ENCODE assay signal across 24 cellular contexts in the genomic region with DNA sequence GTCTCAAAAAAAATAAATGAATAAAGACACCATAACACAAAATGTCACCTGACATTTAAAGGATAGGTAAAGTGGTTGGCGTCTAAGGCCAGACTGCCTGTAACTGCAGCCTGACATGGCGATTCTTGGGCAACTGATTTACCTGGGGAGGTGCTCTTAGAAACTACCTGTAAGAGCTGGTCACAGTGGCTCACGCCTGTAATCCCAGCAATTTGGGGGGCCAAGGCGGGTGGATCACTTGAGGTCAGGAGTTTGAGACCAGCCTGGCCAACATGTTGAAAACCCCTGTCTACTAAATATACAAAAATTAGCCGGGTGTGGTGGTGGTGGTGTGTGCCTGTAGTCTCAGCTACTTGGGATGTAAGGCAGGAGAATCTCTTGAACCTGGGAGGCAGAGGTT. TPM values are rescaled to one million over a fixed set of nuclear protein-coding genes. Genes with fewer than 3 reads are reported as not detected.
DNase-seq lines count a peak whose midpoint lies in the region; ATAC-seq, FAIRE-seq and TF ChIP-seq lines count a peak whose summit lies in the region.
"Had no signal": no experiment of that assay in that cellular context is flagged by ENCODE, and none has a peak within 500 bp of the region (broad histone marks: within the 10 kb centered on the region; RNA-seq: fewer than 3 reads in every experiment).

No MANE protein-coding gene starts in this region.

- no peak for FAIRE-seq in HepG2 (lab: Jason Lieb, UNC)
- FAIRE-seq: GM12878, GM12892, GM18507 had no signal

- peak; percentile 28 for ATAC-seq in HepG2
- no peak for ATAC-seq in right lobe of liver
- no peak for ATAC-seq in upper lobe of right lung
- ATAC-seq: GM12878 had no signal

- no peak for TF ChIP-seq POLR2A in HepG2 (IDR thresholded peaks at IDR 0.05; ENCODE audit: insufficient read depth in 1 of 2, low read depth in 2 of 2, low read length in 2 of 2)
- no peak for TF ChIP-seq POLR2A in right lobe of liver (IDR thresholded peaks at IDR 0.05)

- DNase-seq in activated effector memory CD4-positive, alpha-beta T cell treated with anti-CD3 and anti-CD28 coated beads, Interleukin-2, amount 50 U/mL, for 16 hours, result peak; percentile 38
- DNase-seq in activated effector memory CD4-positive, alpha-beta T cell treated with Interleukin-2 at 50 U/mL for 16 hours, result no peak
- no peak for DNase-seq in HepG2 (ENCODE audit: low spot score)
- DNase-seq in right lobe of liver, result no peak
- peak; percentile 25 for DNase-seq in upper lobe of right lung
- DNase-seq in islet precursor cell, result no peak
- DNase-seq: ACHN; BE2C; C1 segment of cervical spinal cord; CD4-positive, alpha-beta memory T cell; CD4-positive, CD25-positive, alpha-beta regulatory T cell; CD8-positive, alpha-beta memory T cell; COR-L47; DMS 273 treated with DMSO at 0.1 percent for 48 hours; DMS153; DMS79; DND-41; EL; GDM1 had no signal

- TF ChIP-seq CTCF in HepG2 (CRISPR knock-in tag; IDR thresholded peaks at IDR 0.05) (no peak), right lobe of liver (IDR thresholded peaks at IDR 0.05) (no peak), upper lobe of right lung (IDR thresholded peaks at IDR 0.05) (no peak)

- CTCF ChIA-PET in HepG2 (lab: Yijun Ruan, JAX; ENCODE audit: low intra/inter-chr PET ratio, low total read pairs), result no interaction called here

- no peak overlapping the region for H3K9ac ChIP-seq in HepG2 (ENCODE audit: insufficient read depth, low read depth, low read length)
- H3K9ac ChIP-seq: BLaER1 had no signal

- peaks cover 3 to 17% of the 10 kb centered on the region in 2 experiments for H3K36me3 ChIP-seq in HepG2 (replicated peaks in 1 of 2; ENCODE audit: control insufficient read depth in 1 of 2, insufficient read depth in 2 of 2, low read length in 2 of 2)
- H3K36me3 ChIP-seq in right lobe of liver, result peaks cover 0 to 21% (median 12%) of the 10 kb centered on the region in 4 donors
- peaks cover 23% of the 10 kb centered on the region for H3K36me3 ChIP-seq in upper lobe of right lung

- TF ChIP-seq EP300 in HepG2 (IDR thresholded peaks at IDR 0.05; ENCODE audit: low read depth in 2 of 2, low read length in 2 of 2) (no peak), HepG2 (CRISPR knock-in tag; IDR thresholded peaks at IDR 0.05; ENCODE audit: borderline replicate concordance) (no peak)

- H3K4me2 ChIP-seq in HepG2 (ENCODE audit: low read depth, low read length), result no peak overlapping the region
- H3K4me2 ChIP-seq: BLaER1 had no signal

- 89% methylated on average over 5 of the region's 5 CpGs for WGBS in HepG2 (ENCODE audit: low lambda C conversion rate)
- WGBS in right lobe of liver (ENCODE audit: insufficient coverage, low coverage, low lambda C conversion rate, missing lambda C conversion rate), result 96% methylated on average over 4 of the region's 5 CpGs

- no peak overlapping the region for H2AFZ ChIP-seq in HepG2 (ENCODE audit: low read length)

- no peak for TF ChIP-seq RAD21 in HepG2 (CRISPR knock-in tag; IDR thresholded peaks at IDR 0.05)

- H3K4me3 ChIP-seq in HepG2 (replicated peaks in 1 of 3; ENCODE audit: insufficient read depth in 1 of 3, low read depth in 2 of 3, low read length in 3 of 3) (no peak overlapping the region), right lobe of liver (no peak overlapping the region), upper lobe of right lung (no peak overlapping the region)
- H3K4me3 ChIP-seq: BLaER1, GM12878 had no signal

- H3K27ac ChIP-seq in HepG2 (ENCODE audit: extremely low read length, insufficient read depth, low read length), result no peak overlapping the region
- H3K27ac ChIP-seq in right lobe of liver, result no peak overlapping the region
- no peak overlapping the region for H3K27ac ChIP-seq in upper lobe of right lung
- H3K27ac ChIP-seq: 22Rv1, BLaER1 had no signal

- in situ Hi-C loops in HepG2 (cut with HindIII; ENCODE audit: extremely low pct_ligation_motif_present, low pct_unique_long_range_greater_than_20kb), result no loop called here

- POLR2A ChIA-PET in HepG2 (lab: Yijun Ruan, JAX), result interaction anchor here (1.3 kb wide), 1 partner anchor 14 kb away, joined by 3 read pairs; no protein-coding TSS in a partner anchor

- intact Hi-C loops in HepG2 (cut with micrococcal nuclease; ENCODE audit: unreplicated experiment), result no loop called here
- intact Hi-C loops in right lobe of liver (cut with DNase I), result no loop called here
- intact Hi-C loops in upper lobe of right lung (cut with DNase I), result no loop called here

- no peaks in the 10 kb centered on the region for H3K79me2 ChIP-seq in HepG2 (ENCODE audit: insufficient read depth, low read length)

- H3K4me1 ChIP-seq in HepG2 (ENCODE audit: insufficient read depth, low read length) (peaks cover 9% of the 10 kb centered on the region), right lobe of liver (no peaks in the 10 kb centered on the region), upper lobe of right lung (no peaks in the 10 kb centered on the region)
- H3K4me1 ChIP-seq: BE2C, BLaER1 had no signal

- no peaks in the 10 kb centered on the region for H3K9me3 ChIP-seq in HepG2 (ENCODE audit: low read length)
- H3K9me3 ChIP-seq in right lobe of liver, result no peaks in the 10 kb centered on the region
- no peaks in the 10 kb centered on the region for H3K9me3 ChIP-seq in upper lobe of right lung
- H3K9me3 ChIP-seq: BE2C had no signal

- H3K27me3 ChIP-seq in HepG2 (ENCODE audit: control insufficient read depth in 1 of 2, insufficient read depth in 2 of 2, low read length in 2 of 2), result no peaks in the 10 kb centered on the region
- H3K27me3 ChIP-seq in right lobe of liver, result no peaks in the 10 kb centered on the region
- H3K27me3 ChIP-seq in upper lobe of right lung, result no peaks in the 10 kb centered on the region
- H3K27me3 ChIP-seq: BE2C, BLaER1 had no signal

- no peaks in the 10 kb centered on the region for H4K20me1 ChIP-seq in HepG2 (ENCODE audit: insufficient read depth, low read length)

- BruUV-seq in HepG2 (replicated peaks; lab: Mats Ljungman, UMichigan), result no TSS peak

RNA-seq across cellular contexts. Expression of a gene that starts 8.4 kb away (rescaled TPM):
- total RNA-seq in HepG2 (2016; rRNA removed; fragmentation: Illumina TruSeq; extraction: Trizol), result 1,551 and 2,121 TPM in 2 replicates
- total RNA-seq in HepG2 (2016; cell fraction: cytosol; rRNA removed; fragmentation: Illumina TruSeq; extraction: Trizol; ENCODE audit: low read depth), result 1,569 and 1,799 TPM in 2 replicates
- 1,519 and 2,147 TPM in 2 replicates for total RNA-seq in HepG2 (2016; cell fraction: insoluble cytoplasmic fraction; rRNA removed; fragmentation: Illumina TruSeq; extraction: Trizol)
- 3,064 and 3,242 TPM in 2 replicates for total RNA-seq in HepG2 (2016; cell fraction: membrane; rRNA removed; fragmentation: Illumina TruSeq; extraction: Trizol)
- total RNA-seq in HepG2 (2016; cell fraction: nucleus; rRNA removed; fragmentation: Illumina TruSeq; extraction: Trizol), result 617 and 644 TPM in 2 replicates
- polyA plus RNA-seq in HepG2 (2011; rRNA removed), result 1,589 and 1,719 TPM in 2 replicates
- polyA plus RNA-seq in HepG2 (2011; cell fraction: cytosol; rRNA removed), result 1,215 and 1,505 TPM in 2 replicates
- polyA plus RNA-seq in HepG2 (2011; cell fraction: nucleus; rRNA removed), result 260 and 378 TPM in 2 replicates
- polyA plus RNA-seq in HepG2 (2012), result 1,569 and 1,801 TPM in 2 replicates
- polyA plus RNA-seq in HepG2 (2016; cell fraction: cytosol; fragmentation: Illumina TruSeq; extraction: Trizol; ENCODE audit: low read depth), result 2,496 and 2,739 TPM in 2 replicates
- 2,631 and 2,728 TPM in 2 replicates for polyA plus RNA-seq in HepG2 (2016; cell fraction: insoluble cytoplasmic fraction; fragmentation: Illumina TruSeq; extraction: Trizol; ENCODE audit: low read depth)
- polyA plus RNA-seq in HepG2 (2016; cell fraction: membrane; fragmentation: Illumina TruSeq; extraction: Trizol; ENCODE audit: low read depth), result 3,716 and 3,916 TPM in 2 replicates
- polyA plus RNA-seq in HepG2 (2016; cell fraction: nucleus; fragmentation: Illumina TruSeq; extraction: Trizol; ENCODE audit: insufficient read depth, low read depth), result 1,083 and 1,121 TPM in 2 replicates
- polyA minus RNA-seq in HepG2 (2011; rRNA and poly(A)+ RNA removed; ENCODE audit: low replicate concordance), result 207 and 602 TPM in 2 replicates
- polyA minus RNA-seq in HepG2 (2011; cell fraction: cytosol; rRNA and poly(A)+ RNA removed), result 269 and 339 TPM in 2 replicates
- 197 and 255 TPM in 2 replicates for polyA minus RNA-seq in HepG2 (2011; cell fraction: nucleus; rRNA and poly(A)+ RNA removed)
- total RNA-seq in right lobe of liver, result 100 to 1,000 TPM; 393 to 887 (median 470) TPM
- total RNA-seq in upper lobe of right lung, result 811 TPM

RNA-seq across cellular contexts. Expression of a gene that starts 17.7 kb away (rescaled TPM):
- total RNA-seq in HepG2 (2016; rRNA removed; fragmentation: Illumina TruSeq; extraction: Trizol) (63.5 and 101 TPM in 2 replicates), right lobe of liver (10 to 100 TPM; 66.4 to 77.7 (median 68.6) TPM), upper lobe of right lung (98.7 TPM)
- total RNA-seq in HepG2 (2016; cell fraction: cytosol; rRNA removed; fragmentation: Illumina TruSeq; extraction: Trizol; ENCODE audit: low read depth), result 33.6 and 33.7 TPM in 2 replicates
- total RNA-seq in HepG2 (2016; cell fraction: insoluble cytoplasmic fraction; rRNA removed; fragmentation: Illumina TruSeq; extraction: Trizol), result 63.2 and 92.9 TPM in 2 replicates
- 52.7 and 53.2 TPM in 2 replicates for total RNA-seq in HepG2 (2016; cell fraction: membrane; rRNA removed; fragmentation: Illumina TruSeq; extraction: Trizol)
- total RNA-seq in HepG2 (2016; cell fraction: nucleus; rRNA removed; fragmentation: Illumina TruSeq; extraction: Trizol), result 39.5 and 46.8 TPM in 2 replicates
- 26.7 and 30.0 TPM in 2 replicates for polyA plus RNA-seq in HepG2 (2011; rRNA removed)
- polyA plus RNA-seq in HepG2 (2011; cell fraction: cytosol; rRNA removed), result 27.0 and 32.0 TPM in 2 replicates
- 16.5 and 17.7 TPM in 2 replicates for polyA plus RNA-seq in HepG2 (2011; cell fraction: nucleus; rRNA removed)
- 36.3 and 36.9 TPM in 2 replicates for polyA plus RNA-seq in HepG2 (2012)
- polyA plus RNA-seq in HepG2 (2016; cell fraction: cytosol; fragmentation: Illumina TruSeq; extraction: Trizol; ENCODE audit: low read depth), result 5.9 and 6.2 TPM in 2 replicates
- 68.9 and 69.6 TPM in 2 replicates for polyA plus RNA-seq in HepG2 (2016; cell fraction: insoluble cytoplasmic fraction; fragmentation: Illumina TruSeq; extraction: Trizol; ENCODE audit: low read depth)
- polyA plus RNA-seq in HepG2 (2016; cell fraction: membrane; fragmentation: Illumina TruSeq; extraction: Trizol; ENCODE audit: low read depth), result 11.9 and 14.6 TPM in 2 replicates
- 40.4 and 40.7 TPM in 2 replicates for polyA plus RNA-seq in HepG2 (2016; cell fraction: nucleus; fragmentation: Illumina TruSeq; extraction: Trizol; ENCODE audit: insufficient read depth, low read depth)
- polyA minus RNA-seq in HepG2 (2011; rRNA and poly(A)+ RNA removed; ENCODE audit: low replicate concordance), result 22.4 and 59.7 TPM in 2 replicates
- polyA minus RNA-seq in HepG2 (2011; cell fraction: cytosol; rRNA and poly(A)+ RNA removed), result 34.5 and 43.4 TPM in 2 replicates
- 26.8 and 30.5 TPM in 2 replicates for polyA minus RNA-seq in HepG2 (2011; cell fraction: nucleus; rRNA and poly(A)+ RNA removed)

RNA-seq across cellular contexts. Expression of a gene that starts 18.8 kb away (rescaled TPM):
- total RNA-seq in HepG2 (2016; rRNA removed; fragmentation: Illumina TruSeq; extraction: Trizol) (11.4 and 13.7 TPM in 2 replicates), right lobe of liver (10 to 100 TPM; 12.6 to 24.4 (median 19.3) TPM), upper lobe of right lung (54.7 TPM)
- total RNA-seq in HepG2 (2016; cell fraction: cytosol; rRNA removed; fragmentation: Illumina TruSeq; extraction: Trizol; ENCODE audit: low read depth), result 11.3 and 14.3 TPM in 2 replicates
- 10.5 and 12.2 TPM in 2 replicates for total RNA-seq in HepG2 (2016; cell fraction: insoluble cytoplasmic fraction; rRNA removed; fragmentation: Illumina TruSeq; extraction: Trizol)
- total RNA-seq in HepG2 (2016; cell fraction: membrane; rRNA removed; fragmentation: Illumina TruSeq; extraction: Trizol), result 9.8 and 10.9 TPM in 2 replicates
- total RNA-seq in HepG2 (2016; cell fraction: nucleus; rRNA removed; fragmentation: Illumina TruSeq; extraction: Trizol), result 25.6 and 28.3 TPM in 2 replicates
- polyA plus RNA-seq in HepG2 (2011; rRNA removed), result 8.0 and 9.0 TPM in 2 replicates
- polyA plus RNA-seq in HepG2 (2011; cell fraction: cytosol; rRNA removed), result 2.9 and 3.0 TPM in 2 replicates
- 38.9 and 47.2 TPM in 2 replicates for polyA plus RNA-seq in HepG2 (2011; cell fraction: nucleus; rRNA removed)
- polyA plus RNA-seq in HepG2 (2012), result 14.6 and 17.7 TPM in 2 replicates
- polyA plus RNA-seq in HepG2 (2016; cell fraction: cytosol; fragmentation: Illumina TruSeq; extraction: Trizol; ENCODE audit: low read depth), result 0.88 and 1.8 TPM in 2 replicates
- 10.1 and 11.0 TPM in 2 replicates for polyA plus RNA-seq in HepG2 (2016; cell fraction: insoluble cytoplasmic fraction; fragmentation: Illumina TruSeq; extraction: Trizol; ENCODE audit: low read depth)
- 3.2 and 4.0 TPM in 2 replicates for polyA plus RNA-seq in HepG2 (2016; cell fraction: membrane; fragmentation: Illumina TruSeq; extraction: Trizol; ENCODE audit: low read depth)
- 60.5 and 66.6 TPM in 2 replicates for polyA plus RNA-seq in HepG2 (2016; cell fraction: nucleus; fragmentation: Illumina TruSeq; extraction: Trizol; ENCODE audit: insufficient read depth, low read depth)
- 23.1 and 24.7 TPM in 2 replicates for polyA minus RNA-seq in HepG2 (2011; rRNA and poly(A)+ RNA removed; ENCODE audit: low replicate concordance)
- polyA minus RNA-seq in HepG2 (2011; cell fraction: cytosol; rRNA and poly(A)+ RNA removed), result 11.1 and 16.9 TPM in 2 replicates
- polyA minus RNA-seq in HepG2 (2011; cell fraction: nucleus; rRNA and poly(A)+ RNA removed), result 62.1 and 75.8 TPM in 2 replicates

Comparison
In these comparisons a context has a peak if more than half of its experiments do, and no peak if none do; other contexts are left out.
1. DNase-seq: peak in activated effector memory CD4-positive, alpha-beta T cell treated with anti-CD3 and anti-CD28 coated beads, Interleukin-2, amount 50 U/mL, for 16 hours (single experiment) and upper lobe of right lung (single experiment); none in activated effector memory CD4-positive, alpha-beta T cell treated with Interleukin-2 at 50 U/mL for 16 hours (single experiment), HepG2 (single experiment), right lobe of liver (0 of 3) and islet precursor cell (single experiment).